Comparison of ENCODE assay signal across 28 cellular contexts in the genomic region with DNA sequence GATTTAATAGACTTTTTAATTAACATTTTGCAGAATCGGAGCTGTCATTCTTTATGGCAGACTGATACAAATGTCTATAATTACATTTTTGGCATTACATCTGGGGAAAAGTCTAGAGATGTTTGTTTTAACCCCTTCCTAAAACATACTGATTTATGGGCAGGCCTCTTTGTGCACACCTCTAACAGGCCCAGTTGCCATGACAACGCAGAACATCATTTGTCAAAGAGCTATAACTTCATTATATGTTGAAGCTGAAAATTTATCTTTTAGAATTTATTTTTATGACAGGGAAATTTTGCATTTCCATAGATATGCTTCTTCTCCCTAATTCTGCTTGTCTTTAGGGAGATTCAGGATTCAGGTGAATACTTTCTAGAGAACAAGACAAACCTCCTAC.
"Had no signal": no experiment of that assay in that cellular context is flagged by ENCODE, and none has a peak within 500 bp of the region (broad histone marks: within the 10 kb centered on the region; RNA-seq: fewer than 3 reads in every experiment).

No MANE protein-coding gene starts in this region.

- ATAC-seq: activated CD8-positive, alpha-beta T cell treated with anti-CD3 and anti-CD28 coated beads for 36 hours; activated naive CD4-positive, alpha-beta T cell treated with anti-CD3 and anti-CD28 coated beads, Interleukin-2, amount 50 U/mL, for 72 hours; effector memory CD8-positive, alpha-beta T cell; gastroesophageal sphincter; left colon; naive thymus-derived CD4-positive, alpha-beta T cell had no signal

- H3K27me3 Mint-ChIP-seq: activated B cell treated with CpG ODN at 0.5 μM for 24 hours; activated CD8-positive, alpha-beta T cell treated with anti-CD3 and anti-CD28 coated beads for 36 hours had no signal

- DNase-seq: activated B cell treated with CpG ODN at 0.5 μM for 24 hours; activated CD4-positive, alpha-beta T cell treated with anti-CD3 and anti-CD28 coated beads, Interleukin-2, amount 50 U/mL, for 1 hour; activated CD8-positive, alpha-beta T cell treated with anti-CD3 and anti-CD28 coated beads for 36 hours; activated naive CD4-positive, alpha-beta T cell; activated T-cell treated with anti-CD3 and anti-CD28 coated beads, Interleukin-2, amount 50 U/mL, for 48 hours; anterior cingulate cortex; cerebellar nuclear complex; colonic mucosa; effector memory CD8-positive, alpha-beta T cell; erythroblast; hippocampal formation; immature natural killer cell; kidney; left colon; naive thymus-derived CD4-positive, alpha-beta T cell; occipital lobe; psoas muscle; stimulated activated CD4-positive, alpha-beta T cell treated with anti-CD3 and anti-CD28 coated beads, Interleukin-2, amount 100 ng/mL, for 48 hours; stimulated activated naive CD4-positive, alpha-beta T cell treated with Interleukin-2 at 50 U/mL for 16 hours; uterus had no signal

- H3K27ac ChIP-seq: cardiac muscle cell, colonic mucosa, gastroesophageal sphincter, neural progenitor cell, parathyroid adenoma, psoas muscle, right atrium auricular region, uterus had no signal

- H3K36me3 Mint-ChIP-seq: activated naive CD4-positive, alpha-beta T cell treated with anti-CD3 and anti-CD28 coated beads, Interleukin-2, amount 50 U/mL, for 72 hours; immature natural killer cell; mesothelial cell of epicardium; naive thymus-derived CD4-positive, alpha-beta T cell; neural progenitor cell had no signal

- H3K27ac Mint-ChIP-seq: activated B cell treated with CpG ODN at 0.5 μM for 24 hours; activated CD8-positive, alpha-beta T cell treated with anti-CD3 and anti-CD28 coated beads for 36 hours; activated naive CD4-positive, alpha-beta T cell treated with anti-CD3 and anti-CD28 coated beads, Interleukin-2, amount 50 U/mL, for 72 hours; effector memory CD8-positive, alpha-beta T cell; immature natural killer cell; mesothelial cell of epicardium; naive thymus-derived CD4-positive, alpha-beta T cell; neural progenitor cell; type B pancreatic cell had no signal

- H3K4me3 ChIP-seq: cardiac muscle cell, colonic mucosa, gastroesophageal sphincter, neural progenitor cell, psoas muscle, right atrium auricular region, uterus had no signal

- H3K4me1 Mint-ChIP-seq: activated B cell treated with CpG ODN at 0.5 μM for 24 hours; immature natural killer cell; naive thymus-derived CD4-positive, alpha-beta T cell had no signal

- H3K9me3 Mint-ChIP-seq: activated B cell treated with CpG ODN at 0.5 μM for 24 hours; activated CD8-positive, alpha-beta T cell treated with anti-CD3 and anti-CD28 coated beads for 36 hours; activated naive CD4-positive, alpha-beta T cell treated with anti-CD3 and anti-CD28 coated beads, Interleukin-2, amount 50 U/mL, for 72 hours; effector memory CD8-positive, alpha-beta T cell; mesothelial cell of epicardium; type B pancreatic cell had no signal

- H3K4me3 Mint-ChIP-seq: activated B cell treated with CpG ODN at 0.5 μM for 24 hours; activated CD8-positive, alpha-beta T cell treated with anti-CD3 and anti-CD28 coated beads for 36 hours; effector memory CD8-positive, alpha-beta T cell; immature natural killer cell; mesothelial cell of epicardium; naive thymus-derived CD4-positive, alpha-beta T cell; neural progenitor cell; type B pancreatic cell had no signal

- H3K27me3 ChIP-seq: cardiac muscle cell, colonic mucosa, gastroesophageal sphincter, neural progenitor cell, right atrium auricular region, uterus had no signal
